ENCODE assay signal across 9 cellular contexts in the genomic region with DNA sequence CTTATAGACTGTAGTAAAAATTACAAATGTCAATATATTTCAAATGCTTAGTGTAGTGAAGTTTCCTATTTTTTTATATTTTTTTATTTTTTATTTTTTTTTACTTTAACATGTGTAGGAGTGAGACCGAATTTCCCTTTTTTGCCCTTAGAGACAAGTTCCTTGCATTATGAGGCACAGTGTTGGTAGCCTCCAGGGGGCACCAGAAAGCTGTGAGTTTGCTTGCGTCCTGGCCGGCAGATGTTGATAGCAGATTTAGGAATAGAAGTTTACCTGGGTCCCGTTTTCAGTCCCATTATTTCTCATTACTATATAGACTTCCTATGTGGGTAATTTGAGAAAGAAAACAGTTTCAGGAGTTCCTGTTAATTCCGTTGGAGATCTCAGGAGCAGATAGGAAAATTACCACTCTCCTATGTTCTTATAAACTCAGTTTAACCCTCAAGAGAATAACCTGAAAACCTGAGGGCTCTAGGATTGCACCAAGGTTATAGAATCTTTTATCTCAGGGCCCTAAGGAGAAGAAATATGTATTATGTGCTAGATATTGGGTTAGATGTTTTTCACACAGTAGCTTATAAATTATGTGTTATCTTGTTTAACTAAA.
DNase-seq lines count a peak whose midpoint lies in the region; ATAC-seq and TF ChIP-seq lines count a peak whose summit lies in the region.
"Had no signal": no experiment of that assay in that cellular context is flagged by ENCODE, and none has a peak within 500 bp of the region (broad histone marks: within the 10 kb centered on the region; RNA-seq: fewer than 3 reads in every experiment).

No MANE protein-coding gene starts in this region.

- no peaks in the 10 kb centered on the region for H3K27me3 ChIP-seq in fibroblast of lung (ENCODE audit: control insufficient read depth, insufficient read depth, low read length)

- no peaks in the 10 kb centered on the region for H3K36me3 ChIP-seq in fibroblast of lung (ENCODE audit: control insufficient read depth, insufficient read depth, low read length)

- H3K27ac Mint-ChIP-seq in CD14-positive monocyte, result no peak overlapping the region
- no peak overlapping the region for H3K27ac Mint-ChIP-seq in activated CD4-positive, alpha-beta memory T cell treated with anti-CD3 and anti-CD28 coated beads, Interleukin-2, amount 10 ng/mL, durations not matched to agents 7 days and 5 days
- H3K27ac Mint-ChIP-seq: T-cell had no signal

- no peak overlapping the region for H3K4me2 ChIP-seq in fibroblast of lung (ENCODE audit: extremely low read depth, insufficient read depth, low read length)

- H3K9me3 ChIP-seq in fibroblast of lung (ENCODE audit: control insufficient read depth, insufficient read depth, low read depth, low read length), result no peaks in the 10 kb centered on the region

- H3K27ac ChIP-seq in fibroblast of lung (ENCODE audit: insufficient read depth, low read length), result no peak overlapping the region

- H3K36me3 Mint-ChIP-seq in CD14-positive monocyte, result no peaks in the 10 kb centered on the region
- no peaks in the 10 kb centered on the region for H3K36me3 Mint-ChIP-seq in activated CD4-positive, alpha-beta memory T cell treated with anti-CD3 and anti-CD28 coated beads, Interleukin-2, amount 10 ng/mL, durations not matched to agents 7 days and 5 days (ENCODE audit: low read depth)
- H3K36me3 Mint-ChIP-seq: T-cell had no signal

- peaks cover 1% of the 10 kb centered on the region for H3K4me1 Mint-ChIP-seq in CD14-positive monocyte
- no peaks in the 10 kb centered on the region for H3K4me1 Mint-ChIP-seq in activated CD4-positive, alpha-beta memory T cell treated with anti-CD3 and anti-CD28 coated beads, Interleukin-2, amount 10 ng/mL, durations not matched to agents 7 days and 5 days

- no peaks in the 10 kb centered on the region for H3K4me1 ChIP-seq in fibroblast of lung (ENCODE audit: control insufficient read depth, extremely low read depth, insufficient read depth, low read length)

- H3K79me2 ChIP-seq in fibroblast of lung (ENCODE audit: control insufficient read depth, insufficient read depth, low read length), result no peaks in the 10 kb centered on the region

- H3K4me3 Mint-ChIP-seq in CD14-positive monocyte, result no peak overlapping the region
- H3K4me3 Mint-ChIP-seq in activated CD4-positive, alpha-beta memory T cell treated with anti-CD3 and anti-CD28 coated beads, Interleukin-2, amount 10 ng/mL, durations not matched to agents 7 days and 5 days, result no peak overlapping the region
- H3K4me3 Mint-ChIP-seq: T-cell had no signal

- no peak overlapping the region for H3K4me3 ChIP-seq in fibroblast of lung (replicated peaks in 1 of 4; ENCODE audit: control extremely low read depth in 1 of 4, insufficient read depth in 1 of 4, low read depth in 3 of 4, low read length in 4 of 4)

- CTCF ChIA-PET in activated CD4-positive, alpha-beta memory T cell treated with anti-CD3 and anti-CD28 coated beads, Interleukin-2, amount 10 ng/mL, durations not matched to agents 7 days and 5 days (lab: Charles Lee), result interaction anchor here (0.7 to 2.0 kb wide), 4 partner anchors 10 to 32 kb away, joined by 4 to 13 read pairs (median 8); no protein-coding TSS in a partner anchor

- intact Hi-C loops in CD14-positive monocyte (cut with micrococcal nuclease), result no loop called here

- no peaks in the 10 kb centered on the region for H3K9me3 Mint-ChIP-seq in CD14-positive monocyte
- no peaks in the 10 kb centered on the region for H3K9me3 Mint-ChIP-seq in activated CD4-positive, alpha-beta memory T cell treated with anti-CD3 and anti-CD28 coated beads, Interleukin-2, amount 10 ng/mL, durations not matched to agents 7 days and 5 days
- H3K9me3 Mint-ChIP-seq: T-cell had no signal

- peaks cover 2 to 6% (median 5%) of the 10 kb centered on the region in 3 donors for H3K27me3 Mint-ChIP-seq in CD14-positive monocyte (ENCODE audit: low read depth in 3 of 3)
- peaks cover 11% of the 10 kb centered on the region for H3K27me3 Mint-ChIP-seq in activated CD4-positive, alpha-beta memory T cell treated with anti-CD3 and anti-CD28 coated beads, Interleukin-2, amount 10 ng/mL, durations not matched to agents 7 days and 5 days

- no peak overlapping the region for H3K9ac ChIP-seq in fibroblast of lung (ENCODE audit: insufficient read depth, low read length)

- peak; percentile 88 for ATAC-seq in GM18909 (IDR thresholded peaks at IDR 0.05; ENCODE audit: poor library complexity, unreplicated experiment)
- ATAC-seq in HG03097 (IDR thresholded peaks at IDR 0.05; ENCODE audit: low FRiP score, unreplicated experiment), result peak; percentile 81
- ATAC-seq in omental fat pad (ENCODE audit: low FRiP score), result no peak

- no peak overlapping the region for H2AFZ ChIP-seq in fibroblast of lung (ENCODE audit: low read length)

- H4K20me1 ChIP-seq in fibroblast of lung (ENCODE audit: control insufficient read depth, extremely low read depth, insufficient read depth, low read length), result no peaks in the 10 kb centered on the region

- no peak for DNase-seq in CD14-positive monocyte (ENCODE audit: low spot score)
- DNase-seq in NCI-H2171 treated with DMSO at 0.1 percent for 48 hours (lab: John Stamatoyannopoulos, UW), result peak; percentile 60
- peak; percentile 51 for DNase-seq in activated CD4-positive, alpha-beta memory T cell treated with anti-CD3 and anti-CD28 coated beads, Interleukin-2, amount 10 ng/mL, durations not matched to agents 7 days and 5 days
- peak; percentile 56 to 81 for DNase-seq in fibroblast of lung (ENCODE audit: low read depth in 2 of 2)
- DNase-seq in omental fat pad (ENCODE audit: low spot score), result peak; percentile 54
- DNase-seq in HuH-7.5 (ENCODE audit: low spot score), result no peak

- peak; percentile 79 for TF ChIP-seq CTCF in CD14-positive monocyte (IDR thresholded peaks at IDR 0.05)
- TF ChIP-seq CTCF in fibroblast of lung (conservative IDR thresholded peaks at IDR 0.05 in 1 of 2, IDR thresholded peaks at IDR 0.05 in 1 of 2; ENCODE audit: low read depth in 1 of 2, low read length in 2 of 2), result peak; percentile 85 to 86
- no peak for TF ChIP-seq CTCF in omental fat pad (IDR thresholded peaks at IDR 0.05)

- POLR2A ChIA-PET in activated CD4-positive, alpha-beta memory T cell treated with anti-CD3 and anti-CD28 coated beads, Interleukin-2, amount 10 ng/mL, durations not matched to agents 7 days and 5 days (lab: Charles Lee), result no interaction called here

Comparison
In these comparisons a context has a peak if more than half of its experiments do, and no peak if none do; other contexts are left out.
1. DNase-seq: peak in NCI-H2171 treated with DMSO at 0.1 percent for 48 hours (single experiment), activated CD4-positive, alpha-beta memory T cell treated with anti-CD3 and anti-CD28 coated beads, Interleukin-2, amount 10 ng/mL, durations not matched to agents 7 days and 5 days (single experiment), fibroblast of lung (2 of 2) and omental fat pad (single experiment); none in CD14-positive monocyte (single experiment) and HuH-7.5 (single experiment).
2. CTCF ChIP-seq: peak in CD14-positive monocyte (single experiment) and fibroblast of lung (2 of 2); none in omental fat pad (0 of 3).